In genomic region chr11:5339771-5340322, GRCh38 we compare ENCODE assay signal across 16 cellular contexts. TPM values are rescaled to one million over a fixed set of nuclear protein-coding genes. Genes with fewer than 3 reads are reported as not detected.
DNase-seq lines count a peak whose midpoint lies in the region; ATAC-seq, FAIRE-seq and TF ChIP-seq lines count a peak whose summit lies in the region.
"Had no signal": no experiment of that assay in that cellular context is flagged by ENCODE, and none has a peak within 500 bp of the region (broad histone marks: within the 10 kb centered on the region; RNA-seq: fewer than 3 reads in every experiment).

No MANE protein-coding gene starts in this region.

- no peak overlapping the region for H3K27ac ChIP-seq in GM12878 (ENCODE audit: control insufficient read depth, insufficient read depth)
- H3K27ac ChIP-seq: testis, WERI-Rb-1 had no signal

- no peak overlapping the region for H3K4me2 ChIP-seq in GM12878 (ENCODE audit: control insufficient read depth, insufficient read depth)

- no peaks in the 10 kb centered on the region for H3K4me1 ChIP-seq in GM12878 (ENCODE audit: control insufficient read depth, insufficient read depth, low read length)
- H3K4me1 ChIP-seq: testis had no signal

- TF ChIP-seq EP300 in GM12878 (IDR thresholded peaks at IDR 0.05; ENCODE audit: borderline replicate concordance in 1 of 2, control insufficient read depth in 1 of 2, low read depth in 2 of 2, low read length in 2 of 2): peak in 1 of 2 experiments; percentile 26; a peak in 1 of 4 replicates

- no peaks in the 10 kb centered on the region for H3K36me3 ChIP-seq in GM12878 (ENCODE audit: control insufficient read depth in 2 of 2, insufficient read depth in 2 of 2, low read length in 1 of 2)
- H3K36me3 ChIP-seq: WERI-Rb-1 had no signal

- peak; percentile 2 for DNase-seq in GM19239 (ENCODE audit: insufficient read length, low spot score)
- peak; percentile 39 for DNase-seq in GM12878 (ENCODE audit: low read depth, low spot score)
- DNase-seq in DMS 273 treated with DMSO at 0.1 percent for 48 hours (lab: John Stamatoyannopoulos, UW): no peak
- DNase-seq in NCI-H748 (lab: John Stamatoyannopoulos, UW; ENCODE audit: unreplicated experiment): no peak
- no peak for DNase-seq in iPS-NIHi11 (ENCODE audit: low spot score)
- DNase-seq: activated naive CD8-positive, alpha-beta T cell treated with anti-CD3 and anti-CD28 coated beads for 36 hours; caudate nucleus; CD4-positive, alpha-beta memory T cell; GDM1; testis; WERI-Rb-1 had no signal

- FAIRE-seq in GM19239 (lab: Jason Lieb, UNC) (peak; percentile 73), GM12878 (lab: Jason Lieb, UNC) (no peak)

- H2AFZ ChIP-seq in GM12878 (ENCODE audit: control insufficient read depth, low read depth, low read length): no peak overlapping the region

- H3K9ac ChIP-seq in GM12878 (ENCODE audit: control insufficient read depth, insufficient read depth, low read length): no peak overlapping the region

- H3K4me3 ChIP-seq in GM12878: no peak overlapping the region
- H3K4me3 ChIP-seq: testis had no signal

- H3K9me3 ChIP-seq in GM12878 (replicated peaks; ENCODE audit: control insufficient read depth, insufficient read depth, low read length): no peaks in the 10 kb centered on the region
- H3K9me3 ChIP-seq: testis had no signal

- TF ChIP-seq POLR2A in GM12878 (IDR thresholded peaks at IDR 0.05; ENCODE audit: low read depth, low read length): no peak

- WGBS in GM12878 (ENCODE audit: insufficient coverage, insufficient replicate concordance, low lambda C conversion rate, missing lambda C conversion rate): 87% methylated on average over 1 of the region's 1 CpG

- intact Hi-C loops in GM12878 (cut with micrococcal nuclease; ENCODE audit: unreplicated experiment): no loop called here

- RAD21 ChIA-PET in GM12878 (lab: Charles Lee; ENCODE audit: unreplicated experiment): no interaction called here

- SMC1A ChIA-PET in GM12878 (lab: Charles Lee; ENCODE audit: uncharacterized antibody, unreplicated experiment): interaction anchor here (1.4 kb wide), 1 partner anchor 14 kb away, joined by 3 read pairs; no protein-coding TSS in a partner anchor

- no peaks in the 10 kb centered on the region for H4K20me1 ChIP-seq in GM12878 (ENCODE audit: control insufficient read depth, insufficient read depth)

- CTCF ChIA-PET in GM12878 (lab: Yijun Ruan, JAX): no interaction called here

- H3K27me3 ChIP-seq in GM12878 (replicated peaks in 1 of 2; ENCODE audit: control insufficient read depth in 2 of 2, insufficient read depth in 2 of 2, low read length in 1 of 2): no peaks in the 10 kb centered on the region
- H3K27me3 ChIP-seq: testis had no signal

- peak; percentile 71 for ATAC-seq in GM21786 (IDR thresholded peaks at IDR 0.05; ENCODE audit: unreplicated experiment)
- peak; percentile 79 for ATAC-seq in HG03135 (IDR thresholded peaks at IDR 0.05; ENCODE audit: unreplicated experiment)
- ATAC-seq in GM12878: peak; percentile 74

- H3K79me2 ChIP-seq in GM12878 (ENCODE audit: control insufficient read depth, insufficient read depth, low read length): no peaks in the 10 kb centered on the region

- POLR2A ChIA-PET in GM12878 (lab: Charles Lee): no interaction called here

- no peak for TF ChIP-seq RAD21 in GM12878 (IDR thresholded peaks at IDR 0.05; ENCODE audit: insufficient read depth, low read depth, low read length)

- BruUV-seq in GM12878 (replicated peaks; lab: Mats Ljungman, UMichigan): no TSS peak

- in situ Hi-C loops in GM12878 (cut with MboI): loop anchor here (25.0 kb wide), 1 partner anchor 1478 kb away; the partner anchor contains the start of gene STIM1

- TF ChIP-seq CTCF in GM12878 (IDR thresholded peaks at IDR 0.05 in 2 of 3, conservative IDR thresholded peaks at IDR 0.05 in 1 of 3; ENCODE audit: control insufficient read depth in 2 of 3, extremely low read depth in 1 of 3, insufficient read depth in 1 of 3, low read depth in 3 of 3, low read length in 3 of 3): no peak

RNA-seq across cellular contexts. Expression of gene OR51B5, which starts 3.5 kb away (rescaled TPM):
- total RNA-seq in GM12878 (2013; cell fraction: nucleolus; rRNA removed): 12.4 TPM in 2 replicates
- total RNA-seq in GM12878 (2014; rRNA removed) (0.17 TPM in 1 of 2 replicates, not detected in the other), GM12878 (2014; rRNA removed; fragmentation: Illumina TruSeq; extraction: Trizol) (not detected in 2 replicates), GM12878 (2021) (0.18 TPM in 1 of 2 replicates, not detected in the other)
- polyA plus RNA-seq in GM12878 (2011; ENCODE audit: low read depth): not detected
- polyA plus RNA-seq in GM12878 (2011; rRNA removed) (2.1 and 2.5 TPM in 2 replicates), GM12878 (2014; fragmentation: Illumina TruSeq; extraction: Trizol) (not detected in 2 replicates), GM12878 (2014; fragmentation: Nextera tagmentation; extraction: Ambion mirVana) (under 1 TPM in 1 of 2 experiments, not detected in 1; 0.04 TPM), GM12878 (2014; rRNA removed) (not detected in 2 replicates), GM12878 (2016; fragmentation: Nextera tagmentation; extraction: Ambion mirVana) (not detected)
- polyA plus RNA-seq in GM12878 (2011; cell fraction: cytosol; rRNA removed): 1.1 and 1.3 TPM in 2 replicates
- polyA plus RNA-seq in GM12878 (2011; cell fraction: nucleus; rRNA removed): 3.8 and 4.0 TPM in 2 replicates
- polyA plus RNA-seq in GM12878 (2012): not detected in 2 replicates
- polyA minus RNA-seq in GM12878 (2011; rRNA and poly(A)+ RNA removed): 10.2 and 12.0 TPM in 2 replicates
- 1.8 TPM in 1 of 2 replicates, not detected in the other for polyA minus RNA-seq in GM12878 (2011; cell fraction: cytosol; rRNA and poly(A)+ RNA removed)
- 13.7 and 21.1 TPM in 2 replicates for polyA minus RNA-seq in GM12878 (2011; cell fraction: nucleus; rRNA and poly(A)+ RNA removed)
- total RNA-seq: activated naive CD8-positive, alpha-beta T cell treated with anti-CD3 and anti-CD28 coated beads for 36 hours; CD4-positive, alpha-beta memory T cell had no signal
- polyA plus RNA-seq: CD4-positive, alpha-beta memory T cell had no signal

RNA-seq across cellular contexts. Expression of gene OR51B6, which starts 11.5 kb away (rescaled TPM):
- total RNA-seq in GM12878 (2013; cell fraction: nucleolus; rRNA removed): not detected in 2 replicates
- total RNA-seq in GM12878 (2014; rRNA removed): 0.17 TPM in 1 of 2 replicates, not detected in the other
- not detected in 2 replicates for total RNA-seq in GM12878 (2014; rRNA removed; fragmentation: Illumina TruSeq; extraction: Trizol)
- not detected in 2 replicates for total RNA-seq in GM12878 (2021)
- polyA plus RNA-seq in GM12878 (2011; ENCODE audit: low read depth): not detected
- not detected in 2 replicates for polyA plus RNA-seq in GM12878 (2011; rRNA removed)
- not detected in 2 replicates for polyA plus RNA-seq in GM12878 (2011; cell fraction: cytosol; rRNA removed)
- not detected in 2 replicates for polyA plus RNA-seq in GM12878 (2011; cell fraction: nucleus; rRNA removed)
- polyA plus RNA-seq in GM12878 (2012): not detected in 2 replicates
- not detected in 2 replicates for polyA plus RNA-seq in GM12878 (2014; fragmentation: Illumina TruSeq; extraction: Trizol)
- not detected for polyA plus RNA-seq in GM12878 (2014; fragmentation: Nextera tagmentation; extraction: Ambion mirVana)
- not detected in 2 replicates for polyA plus RNA-seq in GM12878 (2014; rRNA removed)
- not detected for polyA plus RNA-seq in GM12878 (2016; fragmentation: Nextera tagmentation; extraction: Ambion mirVana)
- not detected in 2 replicates for polyA minus RNA-seq in GM12878 (2011; rRNA and poly(A)+ RNA removed)
- polyA minus RNA-seq in GM12878 (2011; cell fraction: cytosol; rRNA and poly(A)+ RNA removed): not detected in 2 replicates
- not detected in 2 replicates for polyA minus RNA-seq in GM12878 (2011; cell fraction: nucleus; rRNA and poly(A)+ RNA removed)
- total RNA-seq: activated naive CD8-positive, alpha-beta T cell treated with anti-CD3 and anti-CD28 coated beads for 36 hours; CD4-positive, alpha-beta memory T cell; mucosa of gallbladder; posterior vena cava; SK-MEL-5; testis had no signal
- polyA plus RNA-seq: CD4-positive, alpha-beta memory T cell had no signal

RNA-seq across cellular contexts. Expression of gene OR51B2, which starts 15.8 kb away (rescaled TPM):
- total RNA-seq in GM12878 (2013; cell fraction: nucleolus; rRNA removed): 8.2 and 12.4 TPM in 2 replicates
- total RNA-seq in GM12878 (2014; rRNA removed) (not detected in 2 replicates), GM12878 (2014; rRNA removed; fragmentation: Illumina TruSeq; extraction: Trizol) (not detected in 2 replicates), GM12878 (2021) (not detected in 2 replicates)
- polyA plus RNA-seq in GM12878 (2011; ENCODE audit: low read depth): not detected
- polyA plus RNA-seq in GM12878 (2011; rRNA removed) (0.22 and 0.29 TPM in 2 replicates), GM12878 (2014; fragmentation: Illumina TruSeq; extraction: Trizol) (not detected in 2 replicates), GM12878 (2014; fragmentation: Nextera tagmentation; extraction: Ambion mirVana) (not detected), GM12878 (2014; rRNA removed) (not detected in 2 replicates), GM12878 (2016; fragmentation: Nextera tagmentation; extraction: Ambion mirVana) (not detected)
- 0.10 and 0.15 TPM in 2 replicates for polyA plus RNA-seq in GM12878 (2011; cell fraction: cytosol; rRNA removed)
- 1.3 and 1.7 TPM in 2 replicates for polyA plus RNA-seq in GM12878 (2011; cell fraction: nucleus; rRNA removed)
- polyA plus RNA-seq in GM12878 (2012): not detected in 2 replicates
- polyA minus RNA-seq in GM12878 (2011; rRNA and poly(A)+ RNA removed): 8.4 and 12.9 TPM in 2 replicates
- polyA minus RNA-seq in GM12878 (2011; cell fraction: cytosol; rRNA and poly(A)+ RNA removed): not detected in 2 replicates
- 7.6 and 11.1 TPM in 2 replicates for polyA minus RNA-seq in GM12878 (2011; cell fraction: nucleus; rRNA and poly(A)+ RNA removed)
- total RNA-seq: activated naive CD8-positive, alpha-beta T cell treated with anti-CD3 and anti-CD28 coated beads for 36 hours; CD4-positive, alpha-beta memory T cell; mucosa of gallbladder; posterior vena cava had no signal
- polyA plus RNA-seq: CD4-positive, alpha-beta memory T cell had no signal

RNA-seq across cellular contexts. Expression of gene OR51B4, which starts 38.1 kb away (rescaled TPM):
- 3.9 and 4.7 TPM in 2 replicates for total RNA-seq in GM12878 (2013; cell fraction: nucleolus; rRNA removed)
- not detected in 2 replicates for total RNA-seq in GM12878 (2014; rRNA removed)
- not detected in 2 replicates for total RNA-seq in GM12878 (2014; rRNA removed; fragmentation: Illumina TruSeq; extraction: Trizol)
- total RNA-seq in GM12878 (2021): 0.23 TPM in 1 of 2 replicates, not detected in the other
- not detected for polyA plus RNA-seq in GM12878 (2011; ENCODE audit: low read depth)
- 1.1 and 2.1 TPM in 2 replicates for polyA plus RNA-seq in GM12878 (2011; rRNA removed)
- polyA plus RNA-seq in GM12878 (2011; cell fraction: cytosol; rRNA removed): 1.2 TPM in 2 replicates
- 3.3 TPM in 2 replicates for polyA plus RNA-seq in GM12878 (2011; cell fraction: nucleus; rRNA removed)
- not detected in 2 replicates for polyA plus RNA-seq in GM12878 (2012)
- polyA plus RNA-seq in GM12878 (2014; fragmentation: Illumina TruSeq; extraction: Trizol): not detected in 2 replicates
- not detected for polyA plus RNA-seq in GM12878 (2014; fragmentation: Nextera tagmentation; extraction: Ambion mirVana)
- not detected in 2 replicates for polyA plus RNA-seq in GM12878 (2014; rRNA removed)
- not detected for polyA plus RNA-seq in GM12878 (2016; fragmentation: Nextera tagmentation; extraction: Ambion mirVana)
- polyA minus RNA-seq in GM12878 (2011; rRNA and poly(A)+ RNA removed): 5.5 and 9.1 TPM in 2 replicates
- 1.0 TPM in 1 of 2 replicates, not detected in the other for polyA minus RNA-seq in GM12878 (2011; cell fraction: cytosol; rRNA and poly(A)+ RNA removed)
- 6.0 and 8.8 TPM in 2 replicates for polyA minus RNA-seq in GM12878 (2011; cell fraction: nucleus; rRNA and poly(A)+ RNA removed)
- total RNA-seq: activated naive CD8-positive, alpha-beta T cell treated with anti-CD3 and anti-CD28 coated beads for 36 hours; CD4-positive, alpha-beta memory T cell had no signal
- polyA plus RNA-seq: CD4-positive, alpha-beta memory T cell had no signal

RNA-seq across cellular contexts. Expression of gene OR51M1, which starts 43.8 kb away (rescaled TPM):
- total RNA-seq in GM12878 (2013; cell fraction: nucleolus; rRNA removed): not detected in 2 replicates
- not detected in 2 replicates for total RNA-seq in GM12878 (2014; rRNA removed)
- total RNA-seq in GM12878 (2014; rRNA removed; fragmentation: Illumina TruSeq; extraction: Trizol): not detected in 2 replicates
- total RNA-seq in GM12878 (2021): not detected in 2 replicates
- polyA plus RNA-seq in GM12878 (2011; ENCODE audit: low read depth): not detected
- polyA plus RNA-seq in GM12878 (2011; rRNA removed): not detected in 2 replicates
- polyA plus RNA-seq in GM12878 (2011; cell fraction: cytosol; rRNA removed): not detected in 2 replicates
- not detected in 2 replicates for polyA plus RNA-seq in GM12878 (2011; cell fraction: nucleus; rRNA removed)
- not detected in 2 replicates for polyA plus RNA-seq in GM12878 (2012)
- polyA plus RNA-seq in GM12878 (2014; fragmentation: Illumina TruSeq; extraction: Trizol): 0.06 TPM in 1 of 2 replicates, not detected in the other
- polyA plus RNA-seq in GM12878 (2014; fragmentation: Nextera tagmentation; extraction: Ambion mirVana): not detected
- not detected in 2 replicates for polyA plus RNA-seq in GM12878 (2014; rRNA removed)
- polyA plus RNA-seq in GM12878 (2016; fragmentation: Nextera tagmentation; extraction: Ambion mirVana): not detected
- not detected in 2 replicates for polyA minus RNA-seq in GM12878 (2011; rRNA and poly(A)+ RNA removed)
- not detected in 2 replicates for polyA minus RNA-seq in GM12878 (2011; cell fraction: cytosol; rRNA and poly(A)+ RNA removed)
- polyA minus RNA-seq in GM12878 (2011; cell fraction: nucleus; rRNA and poly(A)+ RNA removed): not detected in 2 replicates
- total RNA-seq: activated naive CD8-positive, alpha-beta T cell treated with anti-CD3 and anti-CD28 coated beads for 36 hours; CD4-positive, alpha-beta memory T cell; mucosa of gallbladder; posterior vena cava; SK-MEL-5; testis had no signal
- polyA plus RNA-seq: CD4-positive, alpha-beta memory T cell had no signal

Comparison
In these comparisons a context has a peak if more than half of its experiments do, and no peak if none do; other contexts are left out.
1. DNase-seq: peak in GM19239 (single experiment) and GM12878 (single experiment); none in DMS 273 treated with DMSO at 0.1 percent for 48 hours (single experiment), NCI-H748 (single experiment) and iPS-NIHi11 (single experiment).
2. Peak in every context shown above with its lines, with median percentiles within 50 percentile points of each other: ATAC-seq.